Comparison of ENCODE assay signal across 1 cellular context in the genomic region with DNA sequence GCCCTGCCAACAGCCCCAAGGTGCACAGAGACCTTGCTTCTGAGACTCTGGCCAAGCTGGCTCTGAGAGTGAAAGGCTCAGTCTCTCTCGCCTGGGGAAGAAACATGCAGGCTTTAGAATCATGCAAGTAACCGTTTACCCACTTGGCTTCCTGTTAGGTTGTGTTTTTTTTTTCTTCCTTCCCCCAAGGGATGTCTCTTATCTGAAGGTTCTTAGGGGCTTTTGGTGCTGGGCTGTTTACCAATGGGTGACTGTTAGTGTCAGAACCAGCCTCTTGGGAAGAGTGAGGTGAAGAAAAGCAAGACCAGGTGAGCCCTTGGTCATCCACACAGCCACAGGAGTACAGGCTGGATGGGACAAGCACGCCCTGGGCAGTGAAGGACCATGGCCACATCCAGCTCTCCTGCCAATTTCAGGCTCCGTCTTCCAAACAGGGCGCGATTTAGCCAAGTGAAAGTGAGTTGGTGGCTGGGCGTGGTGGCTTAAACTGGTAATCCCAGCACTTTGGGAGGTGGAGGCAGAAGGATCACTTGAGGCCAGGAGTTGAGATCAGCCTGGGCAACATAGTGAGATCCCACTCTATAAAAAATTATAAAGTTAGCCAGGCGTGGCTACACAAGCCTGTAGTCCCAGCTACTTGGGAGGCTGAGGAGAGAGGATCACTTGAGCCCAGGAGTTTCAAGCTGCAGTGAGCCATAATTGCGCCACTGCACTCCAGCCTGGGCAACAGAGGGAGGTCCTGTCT.
TF ChIP-seq lines count a peak whose summit lies in the region.

No MANE protein-coding gene starts in this region.

TF ChIP-seq in GM12878, 131 proteins besides CTCF, POLR2A, EP300 and RAD21 (continued from another document):
- TF ChIP-seq, protein P1, sequence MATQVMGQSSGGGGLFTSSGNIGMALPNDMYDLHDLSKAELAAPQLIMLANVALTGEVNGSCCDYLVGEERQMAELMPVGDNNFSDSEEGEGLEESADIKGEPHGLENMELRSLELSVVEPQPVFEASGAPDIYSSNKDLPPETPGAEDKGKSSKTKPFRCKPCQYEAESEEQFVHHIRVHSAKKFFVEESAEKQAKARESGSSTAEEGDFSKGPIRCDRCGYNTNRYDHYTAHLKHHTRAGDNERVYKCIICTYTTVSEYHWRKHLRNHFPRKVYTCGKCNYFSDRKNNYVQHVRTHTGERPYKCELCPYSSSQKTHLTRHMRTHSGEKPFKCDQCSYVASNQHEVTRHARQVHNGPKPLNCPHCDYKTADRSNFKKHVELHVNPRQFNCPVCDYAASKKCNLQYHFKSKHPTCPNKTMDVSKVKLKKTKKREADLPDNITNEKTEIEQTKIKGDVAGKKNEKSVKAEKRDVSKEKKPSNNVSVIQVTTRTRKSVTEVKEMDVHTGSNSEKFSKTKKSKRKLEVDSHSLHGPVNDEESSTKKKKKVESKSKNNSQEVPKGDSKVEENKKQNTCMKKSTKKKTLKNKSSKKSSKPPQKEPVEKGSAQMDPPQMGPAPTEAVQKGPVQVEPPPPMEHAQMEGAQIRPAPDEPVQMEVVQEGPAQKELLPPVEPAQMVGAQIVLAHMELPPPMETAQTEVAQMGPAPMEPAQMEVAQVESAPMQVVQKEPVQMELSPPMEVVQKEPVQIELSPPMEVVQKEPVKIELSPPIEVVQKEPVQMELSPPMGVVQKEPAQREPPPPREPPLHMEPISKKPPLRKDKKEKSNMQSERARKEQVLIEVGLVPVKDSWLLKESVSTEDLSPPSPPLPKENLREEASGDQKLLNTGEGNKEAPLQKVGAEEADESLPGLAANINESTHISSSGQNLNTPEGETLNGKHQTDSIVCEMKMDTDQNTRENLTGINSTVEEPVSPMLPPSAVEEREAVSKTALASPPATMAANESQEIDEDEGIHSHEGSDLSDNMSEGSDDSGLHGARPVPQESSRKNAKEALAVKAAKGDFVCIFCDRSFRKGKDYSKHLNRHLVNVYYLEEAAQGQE (IDR thresholded peaks at IDR 0.05; ENCODE audit: low read depth, low read length), result no peak
- TF ChIP-seq YY1 (IDR thresholded peaks at IDR 0.05; ENCODE audit: low read depth, low read length) (no peak), MYB (IDR thresholded peaks at IDR 0.05; ENCODE audit: borderline replicate concordance, low read depth, low read length) (peak; percentile 90; the same call in 1 of the 2 replicates), GATAD2B (conservative IDR thresholded peaks at IDR 0.05; ENCODE audit: low read depth) (no peak), NRF1 (conservative IDR thresholded peaks at IDR 0.05; ENCODE audit: low read depth, low read length) (no peak), RUNX3 (IDR thresholded peaks at IDR 0.05; ENCODE audit: low read length) (peak; percentile 56), CREM (IDR thresholded peaks at IDR 0.05; ENCODE audit: low read depth) (no peak), RFX5 (IDR thresholded peaks at IDR 0.05; ENCODE audit: low read depth, low read length) (no peak), SMC3 (IDR thresholded peaks at IDR 0.05; ENCODE audit: borderline replicate concordance, low read length) (no peak), NR2C2 (IDR thresholded peaks at IDR 0.05; ENCODE audit: borderline replicate concordance, control insufficient read depth, insufficient read length, low read depth) (no peak), MTA3 (IDR thresholded peaks at IDR 0.05; ENCODE audit: borderline replicate concordance, low read length) (no peak), TCF12 (IDR thresholded peaks at IDR 0.05; ENCODE audit: low read depth, low read length) (no peak), RB1 (IDR thresholded peaks at IDR 0.05; ENCODE audit: borderline replicate concordance) (no peak), EZH2 (IDR thresholded peaks at IDR 0.05; ENCODE audit: borderline replicate concordance, control insufficient read depth, low read depth, low read length) (no peak), EGR1 (IDR thresholded peaks at IDR 0.05; ENCODE audit: borderline replicate concordance in 1 of 2, low read depth in 2 of 2, low read length in 2 of 2) (no peak), ZNF207 (IDR thresholded peaks at IDR 0.05; ENCODE audit: borderline replicate concordance) (no peak), BCL11A (IDR thresholded peaks at IDR 0.05; ENCODE audit: low read depth, low read length) (no peak), SPI1 (IDR thresholded peaks at IDR 0.05; ENCODE audit: borderline replicate concordance, insufficient read depth, low read depth, low read length) (no peak), RBBP5 (conservative IDR thresholded peaks at IDR 0.05) (no peak), YBX1 (IDR thresholded peaks at IDR 0.05) (no peak), JUNB (IDR thresholded peaks at IDR 0.05) (no peak), TARDBP (IDR thresholded peaks at IDR 0.05; ENCODE audit: borderline replicate concordance) (no peak)
- TF ChIP-seq, protein P2, sequence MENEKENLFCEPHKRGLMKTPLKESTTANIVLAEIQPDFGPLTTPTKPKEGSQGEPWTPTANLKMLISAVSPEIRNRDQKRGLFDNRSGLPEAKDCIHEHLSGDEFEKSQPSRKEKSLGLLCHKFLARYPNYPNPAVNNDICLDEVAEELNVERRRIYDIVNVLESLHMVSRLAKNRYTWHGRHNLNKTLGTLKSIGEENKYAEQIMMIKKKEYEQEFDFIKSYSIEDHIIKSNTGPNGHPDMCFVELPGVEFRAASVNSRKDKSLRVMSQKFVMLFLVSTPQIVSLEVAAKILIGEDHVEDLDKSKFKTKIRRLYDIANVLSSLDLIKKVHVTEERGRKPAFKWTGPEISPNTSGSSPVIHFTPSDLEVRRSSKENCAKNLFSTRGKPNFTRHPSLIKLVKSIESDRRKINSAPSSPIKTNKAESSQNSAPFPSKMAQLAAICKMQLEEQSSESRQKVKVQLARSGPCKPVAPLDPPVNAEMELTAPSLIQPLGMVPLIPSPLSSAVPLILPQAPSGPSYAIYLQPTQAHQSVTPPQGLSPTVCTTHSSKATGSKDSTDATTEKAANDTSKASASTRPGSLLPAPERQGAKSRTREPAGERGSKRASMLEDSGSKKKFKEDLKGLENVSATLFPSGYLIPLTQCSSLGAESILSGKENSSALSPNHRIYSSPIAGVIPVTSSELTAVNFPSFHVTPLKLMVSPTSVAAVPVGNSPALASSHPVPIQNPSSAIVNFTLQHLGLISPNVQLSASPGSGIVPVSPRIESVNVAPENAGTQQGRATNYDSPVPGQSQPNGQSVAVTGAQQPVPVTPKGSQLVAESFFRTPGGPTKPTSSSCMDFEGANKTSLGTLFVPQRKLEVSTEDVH (IDR thresholded peaks at IDR 0.05; ENCODE audit: low read depth, partially characterized antibody), result no peak
- TF ChIP-seq, protein P3, sequence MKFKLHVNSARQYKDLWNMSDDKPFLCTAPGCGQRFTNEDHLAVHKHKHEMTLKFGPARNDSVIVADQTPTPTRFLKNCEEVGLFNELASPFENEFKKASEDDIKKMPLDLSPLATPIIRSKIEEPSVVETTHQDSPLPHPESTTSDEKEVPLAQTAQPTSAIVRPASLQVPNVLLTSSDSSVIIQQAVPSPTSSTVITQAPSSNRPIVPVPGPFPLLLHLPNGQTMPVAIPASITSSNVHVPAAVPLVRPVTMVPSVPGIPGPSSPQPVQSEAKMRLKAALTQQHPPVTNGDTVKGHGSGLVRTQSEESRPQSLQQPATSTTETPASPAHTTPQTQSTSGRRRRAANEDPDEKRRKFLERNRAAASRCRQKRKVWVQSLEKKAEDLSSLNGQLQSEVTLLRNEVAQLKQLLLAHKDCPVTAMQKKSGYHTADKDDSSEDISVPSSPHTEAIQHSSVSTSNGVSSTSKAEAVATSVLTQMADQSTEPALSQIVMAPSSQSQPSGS (IDR thresholded peaks at IDR 0.05; ENCODE audit: low read length), result no peak
- TF ChIP-seq, protein P4, sequence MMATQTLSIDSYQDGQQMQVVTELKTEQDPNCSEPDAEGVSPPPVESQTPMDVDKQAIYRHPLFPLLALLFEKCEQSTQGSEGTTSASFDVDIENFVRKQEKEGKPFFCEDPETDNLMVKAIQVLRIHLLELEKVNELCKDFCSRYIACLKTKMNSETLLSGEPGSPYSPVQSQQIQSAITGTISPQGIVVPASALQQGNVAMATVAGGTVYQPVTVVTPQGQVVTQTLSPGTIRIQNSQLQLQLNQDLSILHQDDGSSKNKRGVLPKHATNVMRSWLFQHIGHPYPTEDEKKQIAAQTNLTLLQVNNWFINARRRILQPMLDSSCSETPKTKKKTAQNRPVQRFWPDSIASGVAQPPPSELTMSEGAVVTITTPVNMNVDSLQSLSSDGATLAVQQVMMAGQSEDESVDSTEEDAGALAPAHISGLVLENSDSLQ (IDR thresholded peaks at IDR 0.05), result 0 out of 2 replicates have a peak, but pooled peaks have one; percentile 13
- TF ChIP-seq, protein P5, sequence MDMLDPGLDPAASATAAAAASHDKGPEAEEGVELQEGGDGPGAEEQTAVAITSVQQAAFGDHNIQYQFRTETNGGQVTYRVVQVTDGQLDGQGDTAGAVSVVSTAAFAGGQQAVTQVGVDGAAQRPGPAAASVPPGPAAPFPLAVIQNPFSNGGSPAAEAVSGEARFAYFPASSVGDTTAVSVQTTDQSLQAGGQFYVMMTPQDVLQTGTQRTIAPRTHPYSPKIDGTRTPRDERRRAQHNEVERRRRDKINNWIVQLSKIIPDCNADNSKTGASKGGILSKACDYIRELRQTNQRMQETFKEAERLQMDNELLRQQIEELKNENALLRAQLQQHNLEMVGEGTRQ (IDR thresholded peaks at IDR 0.05; ENCODE audit: borderline replicate concordance, low read depth, low read length), result no peak
